Comparison of ENCODE assay signal across 8 cellular contexts in genomic region chr19:42244452-42245220, GRCh38. TPM values are rescaled to one million over a fixed set of nuclear protein-coding genes. Genes with fewer than 3 reads are reported as not detected.
DNase-seq lines count a peak whose midpoint lies in the region; ATAC-seq and TF ChIP-seq lines count a peak whose summit lies in the region.

No MANE protein-coding gene starts in this region.

- peak overlapping the region; percentile 88 for H3K4me3 ChIP-seq in left ventricle myocardium inferior
- peak overlapping the region; percentile 88 for H3K4me3 ChIP-seq in upper lobe of right lung

- H3K4me1 ChIP-seq in left ventricle myocardium inferior (peaks cover 83% of the 10 kb centered on the region), upper lobe of right lung (peaks cover 32% of the 10 kb centered on the region)

- peak overlapping the region; percentile 93 for H3K27ac ChIP-seq in left ventricle myocardium inferior (replicated peaks)
- peak overlapping the region; percentile 90 for H3K27ac ChIP-seq in upper lobe of right lung

- intact Hi-C loops in left ventricle myocardium inferior (cut with micrococcal nuclease): loop anchor here (5.0 kb wide), 1 partner anchor 38 kb away; no protein-coding TSS in a partner anchor
- intact Hi-C loops in posterior vena cava (cut with DNase I): loop anchor here (2.0 to 10.0 kb wide), 2 partner anchors 36 to 50 kb away; no protein-coding TSS in a partner anchor
- intact Hi-C loops in upper lobe of right lung (cut with DNase I): no loop called here

- CTCF ChIA-PET in T-cell (lab: Charles Lee): interaction anchor here in 1 of 2 donors (0.8 kb wide), 1 partner anchor 35 kb away, joined by 3 read pairs; no protein-coding TSS in a partner anchor

- no peaks in the 10 kb centered on the region for H3K9me3 Mint-ChIP-seq in T-cell

- H3K4me1 Mint-ChIP-seq in T-cell: peaks cover 44 to 59% (median 51%) of the 10 kb centered on the region in 3 donors

- H3K27ac Mint-ChIP-seq in T-cell: peak overlapping the region; percentile 97 to 100

- H3K27me3 Mint-ChIP-seq in T-cell: no peaks in the 10 kb centered on the region

- H3K36me3 ChIP-seq in left ventricle myocardium inferior (peaks cover 19% of the 10 kb centered on the region), upper lobe of right lung (peaks cover 8% of the 10 kb centered on the region)

- H3K27me3 ChIP-seq in left ventricle myocardium inferior (ENCODE audit: low read depth) (no peaks in the 10 kb centered on the region), upper lobe of right lung (no peaks in the 10 kb centered on the region)

- peak; percentile 37 for ATAC-seq in HG02642 (IDR thresholded peaks at IDR 0.05; ENCODE audit: poor library complexity, unreplicated experiment)
- ATAC-seq in T-cell (replicated peaks in 1 of 4): peak; percentile 41 to 48 (median 44)
- ATAC-seq in upper lobe of right lung: peak; percentile 66

- H3K4me3 Mint-ChIP-seq in T-cell: peak overlapping the region; percentile 86 to 96 (median 89)

- H3K9me3 ChIP-seq in left ventricle myocardium inferior (replicated peaks) (no peaks in the 10 kb centered on the region), upper lobe of right lung (no peaks in the 10 kb centered on the region)

- H3K36me3 Mint-ChIP-seq in T-cell: peaks cover 9% of the 10 kb centered on the region

- POLR2A ChIA-PET in T-cell (lab: Charles Lee): no interaction called here

- DNase-seq in GM04503 (ENCODE audit: low read depth) (peak; percentile 71), NCI-H1436 (lab: John Stamatoyannopoulos, UW) (peak; percentile 87), T-cell (peak; percentile 86 to 95 (median 90)), amniotic stem cell (lab: John Stamatoyannopoulos, UW) (peak; percentile 91), left ventricle myocardium inferior (peak; percentile 93), posterior vena cava (ENCODE audit: low spot score) (peak; percentile 98), upper lobe of right lung (peak; percentile 96)

- TF ChIP-seq CTCF in left ventricle myocardium inferior (IDR thresholded peaks at IDR 0.05; ENCODE audit: borderline replicate concordance) (peak; percentile 76), upper lobe of right lung (IDR thresholded peaks at IDR 0.05) (peak; percentile 63)

RNA-seq across cellular contexts. Expression of gene GSK3A, which starts 2.2 kb away (rescaled TPM):
- total RNA-seq in T-cell (10 to 100 TPM; 21.4 to 45.8 (median 38.1) TPM), left ventricle myocardium inferior (37.6 TPM), posterior vena cava (10 to 100 TPM; 29.2 to 35.1 TPM), upper lobe of right lung (38.7 TPM)

RNA-seq across cellular contexts. Expression of gene ERF, which starts 10.3 kb away (rescaled TPM):
- total RNA-seq in T-cell (10 to 100 TPM; 35.9 to 97.3 (median 44.6) TPM), left ventricle myocardium inferior (33.5 TPM), posterior vena cava (10 to 100 TPM; 47.9 to 54.5 TPM), upper lobe of right lung (53.9 TPM)

RNA-seq across cellular contexts. Expression of gene CIC, which starts 24.4 kb away (rescaled TPM):
- total RNA-seq in T-cell (100 to 1,000 TPM in 4 of 5 donors, 10 to 100 TPM in 1; 93.9 to 110 (median 104) TPM), left ventricle myocardium inferior (33.3 TPM), posterior vena cava (10 to 100 TPM; 57.7 to 79.0 TPM), upper lobe of right lung (76.7 TPM)

RNA-seq across cellular contexts. Expression of gene ZNF526, which starts 24.5 kb away (rescaled TPM):
- total RNA-seq in T-cell (10 to 100 TPM in 3 of 5 donors, 1 to 10 TPM in 2; 8.0 to 25.1 (median 23.1) TPM), left ventricle myocardium inferior (5.9 TPM), posterior vena cava (1 to 10 TPM; 8.2 to 8.7 TPM), upper lobe of right lung (9.6 TPM)

RNA-seq across cellular contexts. Expression of gene DEDD2, which starts 27.2 kb away (rescaled TPM):
- 10 to 100 TPM; 67.6 to 82.8 (median 71.0) TPM for total RNA-seq in T-cell
- 15.8 TPM for total RNA-seq in left ventricle myocardium inferior
- total RNA-seq in posterior vena cava: 10 to 100 TPM; 12.2 to 13.0 TPM
- 25.1 TPM for total RNA-seq in upper lobe of right lung

Comparison
In these comparisons a context has a peak if more than half of its experiments do, and no peak if none do; other contexts are left out.
1. Peak in every context shown above with its lines: DNase-seq, ATAC-seq, H3K4me3 ChIP-seq and H3K27ac ChIP-seq.